In genomic region chr3:42730706-42731420, GRCh38 we compare ENCODE assay signal across 20 cellular contexts. TPM values are rescaled to one million over a fixed set of nuclear protein-coding genes. Genes with fewer than 3 reads are reported as not detected.
DNase-seq lines count a peak whose midpoint lies in the region; ATAC-seq and TF ChIP-seq lines count a peak whose summit lies in the region.
"Had no signal": no experiment of that assay in that cellular context is flagged by ENCODE, and none has a peak within 500 bp of the region (broad histone marks: within the 10 kb centered on the region; RNA-seq: fewer than 3 reads in every experiment).

No MANE protein-coding gene starts in this region.

- H3K27me3 ChIP-seq in PC-3 (ENCODE audit: low read length): no peaks in the 10 kb centered on the region
- H3K27me3 ChIP-seq: BLaER1 treated with 17β-estradiol and CSF1 and Interleukin-3, amounts not matched to agents 10 nM and 100 nM had no signal

- no peak overlapping the region for H3K4me2 ChIP-seq in PC-3 (ENCODE audit: low read length)
- H3K4me2 ChIP-seq: BLaER1 treated with 17β-estradiol and CSF1 and Interleukin-3, amounts not matched to agents 10 nM and 100 nM; KMS-11; PC-9 had no signal

- H3K36me3 ChIP-seq in PC-3 (ENCODE audit: low read depth, low read length): no peaks in the 10 kb centered on the region
- H3K36me3 ChIP-seq: BLaER1 treated with 17β-estradiol and CSF1 and Interleukin-3, amounts not matched to agents 10 nM and 100 nM had no signal

- no peak for ATAC-seq in activated CD8-positive, alpha-beta memory T cell treated with anti-CD3 and anti-CD28 coated beads, Interleukin-2, amount 10 ng/mL, durations not matched to agents 7 days and 5 days
- no peak for ATAC-seq in PC-3

- H3K9me2 ChIP-seq in PC-3 (replicated peaks; ENCODE audit: low read length): no peaks in the 10 kb centered on the region

- CTCF ChIA-PET in activated CD8-positive, alpha-beta memory T cell treated with anti-CD3 and anti-CD28 coated beads, Interleukin-2, amount 10 ng/mL, durations not matched to agents 7 days and 5 days (lab: Charles Lee): no interaction called here
- CTCF ChIA-PET in PC-3 (lab: Charles Lee): no interaction called here

- H2AFZ ChIP-seq in PC-3 (ENCODE audit: low read length): no peak overlapping the region
- H2AFZ ChIP-seq: PC-9 had no signal

- POLR2A ChIA-PET in PC-3 (lab: Charles Lee; ENCODE audit: unreplicated experiment): no interaction called here

- H3K4me3 ChIP-seq in PC-3 (ENCODE audit: low read length): no peak overlapping the region
- H3K4me3 ChIP-seq: BLaER1 treated with 17β-estradiol and CSF1 and Interleukin-3, amounts not matched to agents 10 nM and 100 nM; PC-9 had no signal

- no peaks in the 10 kb centered on the region for H3K9me3 ChIP-seq in PC-3 (ENCODE audit: low read length)

- H3K4me3 Mint-ChIP-seq in activated CD8-positive, alpha-beta memory T cell treated with anti-CD3 and anti-CD28 coated beads, Interleukin-2, amount 10 ng/mL, durations not matched to agents 7 days and 5 days: no peak overlapping the region
- H3K4me3 Mint-ChIP-seq: HFFc6 had no signal

- no peak overlapping the region for H3K27ac Mint-ChIP-seq in activated CD8-positive, alpha-beta memory T cell treated with anti-CD3 and anti-CD28 coated beads, Interleukin-2, amount 10 ng/mL, durations not matched to agents 7 days and 5 days
- H3K27ac Mint-ChIP-seq: HFFc6 had no signal

- H3K4me1 Mint-ChIP-seq in activated CD8-positive, alpha-beta memory T cell treated with anti-CD3 and anti-CD28 coated beads, Interleukin-2, amount 10 ng/mL, durations not matched to agents 7 days and 5 days: no peaks in the 10 kb centered on the region

- no peaks in the 10 kb centered on the region for H3K4me1 ChIP-seq in PC-3 (ENCODE audit: insufficient read depth, low read length)
- H3K4me1 ChIP-seq: BLaER1 treated with 17β-estradiol and CSF1 and Interleukin-3, amounts not matched to agents 10 nM and 100 nM had no signal

- H3K27ac ChIP-seq in cingulate gyrus (ENCODE audit: low read depth, low read length) (peak overlapping the region; percentile 99), substantia nigra (ENCODE audit: low read depth, low read length, poor library complexity, severe bottlenecking) (peak overlapping the region; percentile 100), PC-3 (ENCODE audit: low read length) (no peak overlapping the region)
- H3K27ac ChIP-seq: BLaER1 treated with 17β-estradiol and CSF1 and Interleukin-3, amounts not matched to agents 10 nM and 100 nM; KMS-11; PC-9 had no signal

- H3K9me3 Mint-ChIP-seq in activated CD8-positive, alpha-beta memory T cell treated with anti-CD3 and anti-CD28 coated beads, Interleukin-2, amount 10 ng/mL, durations not matched to agents 7 days and 5 days (ENCODE audit: low read depth): no peaks in the 10 kb centered on the region

- intact Hi-C loops in PC-3 (cut with micrococcal nuclease): no loop called here

- TF ChIP-seq CTCF in PC-3 (conservative IDR thresholded peaks at IDR 0.05; ENCODE audit: low read depth, low read length): no peak

- H3F3A ChIP-seq in PC-3 (ENCODE audit: low read length, unreplicated experiment): no peaks in the 10 kb centered on the region

- H3K27me3 Mint-ChIP-seq in activated CD8-positive, alpha-beta memory T cell treated with anti-CD3 and anti-CD28 coated beads, Interleukin-2, amount 10 ng/mL, durations not matched to agents 7 days and 5 days: peaks cover 11% of the 10 kb centered on the region

- BruUV-seq in PC-3 (replicated peaks; lab: Mats Ljungman, UMichigan): no TSS peak

- DNase-seq in activated CD8-positive, alpha-beta memory T cell treated with anti-CD3 and anti-CD28 coated beads, Interleukin-2, amount 50 U/mL, for 48 hours: peak; percentile 33
- no peak for DNase-seq in activated CD8-positive, alpha-beta memory T cell treated with anti-CD3 and anti-CD28 coated beads, Interleukin-2, amount 10 ng/mL, durations not matched to agents 7 days and 5 days
- DNase-seq in mesenteric fat pad (ENCODE audit: low spot score): peak; percentile 60
- no peak for DNase-seq in substantia nigra (lab: John Stamatoyannopoulos, UW)
- no peak for DNase-seq in pons (ENCODE audit: low spot score)
- no peak for DNase-seq in hypothalamus (lab: John Stamatoyannopoulos, UW)
- DNase-seq in PC-3: no peak
- DNase-seq: 8988T, GOT3, HFFc6, NCI-H1092 treated with DMSO at 0.1 percent for 48 hours, NCI-H1694, NCI-H2107, NCI-H345, NCI-H526 treated with DMSO at 0.1 percent for 48 hours, PC-9 had no signal

- no peak overlapping the region for H3K9ac ChIP-seq in PC-3 (ENCODE audit: low read length)
- H3K9ac ChIP-seq: BLaER1 treated with 17β-estradiol and CSF1 and Interleukin-3, amounts not matched to agents 10 nM and 100 nM; KMS-11 had no signal

- no peaks in the 10 kb centered on the region for H4K20me1 ChIP-seq in PC-3 (ENCODE audit: low read length)
- H4K20me1 ChIP-seq: BLaER1 treated with 17β-estradiol and CSF1 and Interleukin-3, amounts not matched to agents 10 nM and 100 nM had no signal

- no peaks in the 10 kb centered on the region for H3K79me2 ChIP-seq in PC-3 (ENCODE audit: low read length)

- no peaks in the 10 kb centered on the region for H3K36me3 Mint-ChIP-seq in activated CD8-positive, alpha-beta memory T cell treated with anti-CD3 and anti-CD28 coated beads, Interleukin-2, amount 10 ng/mL, durations not matched to agents 7 days and 5 days

RNA-seq across cellular contexts. Expression of gene HHATL, which starts 28.3 kb away (rescaled TPM):
- not detected for total RNA-seq in activated CD8-positive, alpha-beta memory T cell treated with anti-CD3 and anti-CD28 coated beads, Interleukin-2, amount 10 ng/mL, durations not matched to agents 7 days and 5 days
- total RNA-seq in mesenteric fat pad (0.48 TPM), PC-3 (2014; rRNA removed) (not detected in 2 replicates)
- total RNA-seq: HFFc6, MCF 10A, PC-9 had no signal

RNA-seq across cellular contexts. Expression of gene CCDC13, which starts 42.2 kb away (rescaled TPM):
- under 1 TPM; 0.35 to 0.41 TPM for total RNA-seq in activated CD8-positive, alpha-beta memory T cell treated with anti-CD3 and anti-CD28 coated beads, Interleukin-2, amount 10 ng/mL, durations not matched to agents 7 days and 5 days
- total RNA-seq in mesenteric fat pad (1.3 TPM), PC-3 (2014; rRNA removed) (0.47 TPM in 1 of 2 replicates, not detected in the other)

RNA-seq across cellular contexts. Expression of gene KLHL40, which starts 45.5 kb away (rescaled TPM):
- not detected for total RNA-seq in activated CD8-positive, alpha-beta memory T cell treated with anti-CD3 and anti-CD28 coated beads, Interleukin-2, amount 10 ng/mL, durations not matched to agents 7 days and 5 days
- total RNA-seq in mesenteric fat pad (not detected), PC-3 (2014; rRNA removed) (not detected in 2 replicates)
- total RNA-seq: HFFc6, MCF 10A, PC-9 had no signal

Comparison
In these comparisons a context has a peak if more than half of its experiments do, and no peak if none do; other contexts are left out.
1. DNase-seq: peak in activated CD8-positive, alpha-beta memory T cell treated with anti-CD3 and anti-CD28 coated beads, Interleukin-2, amount 50 U/mL, for 48 hours (single experiment) and mesenteric fat pad (single experiment); none in activated CD8-positive, alpha-beta memory T cell treated with anti-CD3 and anti-CD28 coated beads, Interleukin-2, amount 10 ng/mL, durations not matched to agents 7 days and 5 days (single experiment), substantia nigra (0 of 49), pons (single experiment), hypothalamus (0 of 51) and PC-3 (single experiment).